ENCODE assay signal across 13 cellular contexts in the genomic region with DNA sequence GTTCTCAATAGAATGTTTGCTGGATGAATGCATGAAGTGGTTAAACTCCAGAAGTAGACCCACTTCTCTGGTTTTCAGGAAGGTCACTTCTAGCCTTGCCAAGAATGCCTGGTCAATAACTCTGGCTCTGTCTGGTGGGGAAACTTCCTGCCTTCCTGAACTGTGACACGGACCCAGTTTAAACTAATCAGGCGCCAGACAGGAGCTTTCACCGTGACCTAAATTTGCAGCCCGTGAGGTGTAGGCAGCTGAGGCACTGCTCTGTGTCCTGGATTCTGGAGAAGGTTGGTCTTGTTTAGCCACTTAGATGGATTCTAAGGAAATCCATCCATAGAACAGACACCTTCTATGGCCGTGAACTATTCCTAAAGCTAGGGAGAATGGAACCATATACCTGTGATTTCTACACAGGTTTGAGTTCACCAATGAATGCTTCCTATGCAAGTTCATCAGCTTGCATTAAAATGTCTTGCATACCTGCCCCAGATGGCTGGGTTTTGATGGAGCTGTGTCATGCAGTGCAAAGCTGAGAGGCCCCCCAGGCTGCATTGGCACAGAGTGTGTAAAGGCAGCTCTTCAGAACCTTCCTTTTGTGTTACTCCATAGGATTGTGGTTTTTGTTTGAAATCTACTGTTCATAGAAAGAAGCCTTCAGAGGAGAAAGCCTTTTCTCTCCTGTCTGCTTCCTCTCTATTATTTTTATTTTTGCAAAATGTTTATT. TPM values are rescaled to one million over a fixed set of nuclear protein-coding genes. Genes with fewer than 3 reads are reported as not detected.
DNase-seq lines count a peak whose midpoint lies in the region; ATAC-seq and TF ChIP-seq lines count a peak whose summit lies in the region.
"Had no signal": no experiment of that assay in that cellular context is flagged by ENCODE, and none has a peak within 500 bp of the region (broad histone marks: within the 10 kb centered on the region; RNA-seq: fewer than 3 reads in every experiment).

No MANE protein-coding gene starts in this region.

- intact Hi-C loops in thyroid gland (cut with DNase I) = no loop called here
- intact Hi-C loops in adrenal gland (cut with DNase I) = loop anchor here in 1 of 2 donors (10.0 kb wide), 1 partner anchor 194 kb away; no protein-coding TSS in a partner anchor

- H3K9me3 Mint-ChIP-seq in activated T-cell treated with anti-CD3 and anti-CD28 coated beads, Interleukin-2, amount 50 U/mL, for 4 hours = no peaks in the 10 kb centered on the region
- no peaks in the 10 kb centered on the region for H3K9me3 Mint-ChIP-seq in endodermal cell
- H3K9me3 Mint-ChIP-seq: mesothelial cell of epicardium had no signal

- TF ChIP-seq CTCF in Peyer's patch (IDR thresholded peaks at IDR 0.05) = no peak
- TF ChIP-seq CTCF in endodermal cell (conservative IDR thresholded peaks at IDR 0.05) = no peak
- TF ChIP-seq CTCF in thyroid gland (IDR thresholded peaks at IDR 0.05) = no peak
- no peak for TF ChIP-seq CTCF in adrenal gland (IDR thresholded peaks at IDR 0.05)

- H3K4me1 Mint-ChIP-seq in activated T-cell treated with anti-CD3 and anti-CD28 coated beads, Interleukin-2, amount 50 U/mL, for 4 hours (ENCODE audit: low read depth) = peaks cover 69% of the 10 kb centered on the region
- peaks cover 25% of the 10 kb centered on the region for H3K4me1 Mint-ChIP-seq in endodermal cell

- H3K27me3 Mint-ChIP-seq in activated T-cell treated with anti-CD3 and anti-CD28 coated beads, Interleukin-2, amount 50 U/mL, for 4 hours (ENCODE audit: low read depth) = no peaks in the 10 kb centered on the region
- H3K27me3 Mint-ChIP-seq in endodermal cell (ENCODE audit: insufficient read depth) = peaks cover 5% of the 10 kb centered on the region

- H3K9me3 ChIP-seq in Peyer's patch (no peaks in the 10 kb centered on the region), endodermal cell (ENCODE audit: control insufficient read depth, low read length) (no peaks in the 10 kb centered on the region), thyroid gland (no peaks in the 10 kb centered on the region), adrenal gland (replicated peaks in 1 of 3) (no peaks in the 10 kb centered on the region)
- H3K9me3 ChIP-seq: heart left ventricle, sigmoid colon had no signal

- H3K9ac ChIP-seq in endodermal cell (ENCODE audit: extremely low read depth, low read length, poor library complexity, severe bottlenecking) = no peak overlapping the region

- H3K36me3 ChIP-seq in Peyer's patch = no peaks in the 10 kb centered on the region
- no peaks in the 10 kb centered on the region for H3K36me3 ChIP-seq in endodermal cell (ENCODE audit: control insufficient read depth, insufficient read depth, low read length)
- H3K36me3 ChIP-seq in thyroid gland = no peaks in the 10 kb centered on the region
- no peaks in the 10 kb centered on the region for H3K36me3 ChIP-seq in adrenal gland (replicated peaks in 1 of 2)
- H3K36me3 ChIP-seq: heart left ventricle, sigmoid colon had no signal

- H3K27me3 ChIP-seq in Peyer's patch = no peaks in the 10 kb centered on the region
- no peaks in the 10 kb centered on the region for H3K27me3 ChIP-seq in endodermal cell (ENCODE audit: control insufficient read depth, insufficient read depth, low read length, poor library complexity, severe bottlenecking)
- H3K27me3 ChIP-seq in thyroid gland = no peaks in the 10 kb centered on the region
- H3K27me3 ChIP-seq in adrenal gland = no peaks in the 10 kb centered on the region
- H3K27me3 ChIP-seq: heart left ventricle, sigmoid colon had no signal

- H3K27ac ChIP-seq in Peyer's patch (peak overlapping the region in 3 of 4 donors; percentile 2 to 97 (median 36)), endodermal cell (ENCODE audit: low read depth, low read length) (no peak overlapping the region), thyroid gland (peak overlapping the region in 1 of 3 donors; percentile 50), adrenal gland (peak overlapping the region in 1 of 5 donors; percentile 48)

- peak overlapping the region; percentile 98 for H3K4me3 Mint-ChIP-seq in activated T-cell treated with anti-CD3 and anti-CD28 coated beads, Interleukin-2, amount 50 U/mL, for 4 hours
- no peak overlapping the region for H3K4me3 Mint-ChIP-seq in endodermal cell
- H3K4me3 Mint-ChIP-seq: mesothelial cell of epicardium had no signal

- no peak for DNase-seq in activated T-cell treated with anti-CD3 and anti-CD28 coated beads, Interleukin-2, amount 50 U/mL, for 4 hours
- DNase-seq in activated T-cell treated with anti-CD3 and anti-CD28 coated beads, Interleukin-2, amount 50 U/mL, for 1 hour = no peak
- DNase-seq in Peyer's patch (no peak), endodermal cell (peak; percentile 47), thyroid gland (peak; percentile 24 to 30), adrenal gland (no peak)
- DNase-seq: heart left ventricle, NCI-H1048, sigmoid colon, T-helper 9 cell had no signal

- no peak overlapping the region for H3K27ac Mint-ChIP-seq in endodermal cell
- H3K27ac Mint-ChIP-seq: mesothelial cell of epicardium had no signal

- no peak for ATAC-seq in activated T-cell treated with anti-CD3 and anti-CD28 coated beads, Interleukin-2, amount 50 U/mL, for 4 hours
- ATAC-seq in HG02623 (IDR thresholded peaks at IDR 0.05; ENCODE audit: unreplicated experiment) (no peak), HG02678 (IDR thresholded peaks at IDR 0.05; ENCODE audit: unreplicated experiment) (no peak)
- ATAC-seq: heart left ventricle had no signal

- H3K4me1 ChIP-seq in Peyer's patch (peaks cover 0 to 35% (median 14%) of the 10 kb centered on the region in 4 donors), endodermal cell (ENCODE audit: control insufficient read depth, insufficient read depth, low read length) (peaks cover 5% of the 10 kb centered on the region), thyroid gland (peaks cover 23 to 41% of the 10 kb centered on the region in 2 donors), adrenal gland (replicated peaks in 1 of 2) (peaks cover 11 to 57% of the 10 kb centered on the region in 2 donors)

- TF ChIP-seq POLR2A in Peyer's patch (IDR thresholded peaks at IDR 0.05) (no peak), thyroid gland (IDR thresholded peaks at IDR 0.05) (no peak), adrenal gland (IDR thresholded peaks at IDR 0.05) (no peak)

- 86 to 89% methylated on average over 5 of the region's 5 CpGs for WGBS in endodermal cell (ENCODE audit: insufficient coverage in 1 of 2, insufficient read length in 1 of 2), 2 experiments
- WGBS in thyroid gland, 2 donors = 68 to 72% methylated on average over 5 of the region's 5 CpGs
- WGBS in adrenal gland, 4 donors = 46 to 60% (median 57%) methylated on average over 4 to 5 of the region's 5 CpGs

- H3K36me3 Mint-ChIP-seq in activated T-cell treated with anti-CD3 and anti-CD28 coated beads, Interleukin-2, amount 50 U/mL, for 4 hours (ENCODE audit: insufficient read depth) = peaks cover 10% of the 10 kb centered on the region
- peaks cover 7% of the 10 kb centered on the region for H3K36me3 Mint-ChIP-seq in endodermal cell (ENCODE audit: low read depth)
- H3K36me3 Mint-ChIP-seq: mesothelial cell of epicardium had no signal

- H3K4me3 ChIP-seq in Peyer's patch = peak overlapping the region in 3 of 4 donors; percentile 2 to 31 (median 18)
- peak overlapping the region; percentile 12 for H3K4me3 ChIP-seq in endodermal cell (ENCODE audit: low read length)
- H3K4me3 ChIP-seq in thyroid gland (replicated peaks in 1 of 3) = no peak overlapping the region
- H3K4me3 ChIP-seq in adrenal gland = no peak overlapping the region
- H3K4me3 ChIP-seq: sigmoid colon had no signal

RNA-seq across cellular contexts. Expression of a gene that starts 4.4 kb away (rescaled TPM):
- 10 to 100 TPM; 40.5 to 70.7 (median 61.7) TPM for total RNA-seq in activated T-cell treated with anti-CD3 and anti-CD28 coated beads, Interleukin-2, amount 50 U/mL, for 4 hours
- total RNA-seq in Peyer's patch = 100 to 1,000 TPM in 1 of 4 donors, 10 to 100 TPM in 2, 1 to 10 TPM in 1; 9.9 to 119 (median 15.6) TPM
- 10 to 100 TPM; 30.7 to 36.2 TPM for total RNA-seq in endodermal cell
- polyA plus RNA-seq in endodermal cell (2013, experiment 1 of 2) = 17.3 TPM
- polyA plus RNA-seq in endodermal cell (2013, experiment 2 of 2) = 17.2 TPM
- 10 to 100 TPM in 1 of 4 donors, 1 to 10 TPM in 3; 6.9 to 11.6 (median 8.0) TPM for total RNA-seq in thyroid gland
- 10 to 100 TPM; 26.2 to 95.1 (median 38.3) TPM for total RNA-seq in adrenal gland
- polyA plus RNA-seq in adrenal gland = 10 to 100 TPM in 1 of 3 donors, 1 to 10 TPM in 2; 6.2 to 17.8 (median 7.6) TPM

Comparison
In these comparisons a context has a peak if more than half of its experiments do, and no peak if none do; other contexts are left out.
1. DNase-seq: peak in endodermal cell (single experiment) and thyroid gland (2 of 2); none in activated T-cell treated with anti-CD3 and anti-CD28 coated beads, Interleukin-2, amount 50 U/mL, for 4 hours (single experiment), activated T-cell treated with anti-CD3 and anti-CD28 coated beads, Interleukin-2, amount 50 U/mL, for 1 hour (single experiment), Peyer's patch (0 of 3) and adrenal gland (0 of 7).
2. H3K4me3 ChIP-seq: peak in Peyer's patch (3 of 4) and endodermal cell (single experiment); none in thyroid gland (0 of 3) and adrenal gland (0 of 4).